In genomic region chr7:128236924-128237586, GRCh38 we compare ENCODE assay signal across 1 cellular context.
A peak's percentile ranks its signal among the peaks of the same experiment; 100 is the strongest.
TF ChIP-seq lines count a peak whose summit lies in the region.

No MANE protein-coding gene starts in this region.

TF ChIP-seq in K562, 482 proteins besides CTCF, POLR2A, EP300 and RAD21 (continued from another document and continues in another):
- TF ChIP-seq FOXP1 (CRISPR knock-in tag; IDR thresholded peaks at IDR 0.05) (0 out of 2 replicates have a peak, but pooled peaks have one; percentile 60), POLR3G (IDR thresholded peaks at IDR 0.05; ENCODE audit: extremely low read depth, insufficient read length, insufficient replicate concordance) (no peak), ATF3 (IDR thresholded peaks at IDR 0.05) (peak; percentile 49), ATF3 (CRISPR knock-in tag; conservative IDR thresholded peaks at IDR 0.05) (peak; percentile 71; the same call in 1 of the 2 replicates), MLLT1 (IDR thresholded peaks at IDR 0.05) (no peak), HNRNPLL (IDR thresholded peaks at IDR 0.05; ENCODE audit: low read depth, low read length, poor library complexity, severe bottlenecking) (no peak), C11orf30 (IDR thresholded peaks at IDR 0.05; ENCODE audit: low read depth) (peak; percentile 92), EHMT2 (IDR thresholded peaks at IDR 0.05) (peak; percentile 91), PKNOX1 (IDR thresholded peaks at IDR 0.05) (peak; percentile 74), ZNF146 (CRISPR knock-in tag; IDR thresholded peaks at IDR 0.05; ENCODE audit: unreplicated experiment) (no peak), FOXP4 (CRISPR knock-in tag; IDR thresholded peaks at IDR 0.05; ENCODE audit: borderline replicate concordance) (no peak), ZFPM2 (CRISPR knock-in tag; IDR thresholded peaks at IDR 0.05) (0 out of 2 replicates have a peak, but pooled peaks have one; percentile 9), PURB (CRISPR knock-in tag; IDR thresholded peaks at IDR 0.05; ENCODE audit: low read depth) (no peak), SNRNP70 (optimal IDR thresholded peaks at IDR 0.05; ENCODE audit: low read depth, low read length) (no peak), ZNF696 (CRISPR knock-in tag; conservative IDR thresholded peaks at IDR 0.05) (no peak), BRCA1 (IDR thresholded peaks at IDR 0.05) (no peak), BRCA1 (CRISPR knock-in tag; IDR thresholded peaks at IDR 0.05) (no peak), TBL1XR1 (IDR thresholded peaks at IDR 0.05; ENCODE audit: low read length in 2 of 2) (no peak), ZNF140 (CRISPR knock-in tag; IDR thresholded peaks at IDR 0.05) (no peak), HDAC8 (tag; IDR thresholded peaks at IDR 0.05) (peak; percentile 89), ELK3 (CRISPR knock-in tag; IDR thresholded peaks at IDR 0.05) (peak; percentile 66; the same call in 1 of the 2 replicates), ARHGAP35 (IDR thresholded peaks at IDR 0.05; ENCODE audit: partially characterized antibody) (no peak), ELF2 (CRISPR knock-in tag; IDR thresholded peaks at IDR 0.05) (peak; percentile 29; the same call in 1 of the 2 replicates), ZBTB40 (IDR thresholded peaks at IDR 0.05) (peak; percentile 77), ZBTB40 (CRISPR knock-in tag; IDR thresholded peaks at IDR 0.05) (no peak), SMARCB1 (IDR thresholded peaks at IDR 0.05; ENCODE audit: insufficient read length, low read depth) (no peak), ZNF316 (IDR thresholded peaks at IDR 0.05) (peak; percentile 86), TBP (optimal IDR thresholded peaks at IDR 0.05; ENCODE audit: low read depth, low read length) (no peak), ZEB2 (IDR thresholded peaks at IDR 0.05) (no peak), REST (CRISPR knock-in tag; IDR thresholded peaks at IDR 0.05; ENCODE audit: low read depth) (peak; percentile 86), BMI1 (IDR thresholded peaks at IDR 0.05; ENCODE audit: low read length) (no peak), HMBOX1 (IDR thresholded peaks at IDR 0.05) (peak; percentile 92), TOE1 (IDR thresholded peaks at IDR 0.05; ENCODE audit: borderline replicate concordance) (peak; percentile 90), TOE1 (CRISPR knock-in tag; IDR thresholded peaks at IDR 0.05; ENCODE audit: borderline replicate concordance, low read depth) (no peak), ETV6 (IDR thresholded peaks at IDR 0.05; ENCODE audit: borderline replicate concordance in 1 of 2, low read depth in 2 of 2, low read length in 1 of 2) (no peak), ETV6 (CRISPR knock-in tag; IDR thresholded peaks at IDR 0.05; ENCODE audit: borderline replicate concordance) (no peak), IFI16 (CRISPR knock-in tag; IDR thresholded peaks at IDR 0.05) (no peak), ZFP36 (IDR thresholded peaks at IDR 0.05; ENCODE audit: low read depth, low read length, partially characterized antibody) (no peak), DACH1 (IDR thresholded peaks at IDR 0.05; ENCODE audit: partially characterized antibody) (peak; percentile 22), ZNF184 (CRISPR knock-in tag; IDR thresholded peaks at IDR 0.05) (no peak), ETS1 (conservative IDR thresholded peaks at IDR 0.05; ENCODE audit: control insufficient read depth, low read depth, low read length) (no peak), TAF9B (IDR thresholded peaks at IDR 0.05; ENCODE audit: partially characterized antibody) (no peak)
